Comparison of ENCODE assay signal across 29 cellular contexts in genomic region chr3:194292331-194292730, GRCh38. TPM values are rescaled to one million over a fixed set of nuclear protein-coding genes. Genes with fewer than 3 reads are reported as not detected.
"Had no signal": no experiment of that assay in that cellular context is flagged by ENCODE, and none has a peak within 500 bp of the region (broad histone marks: within the 10 kb centered on the region; RNA-seq: fewer than 3 reads in every experiment).

No MANE protein-coding gene starts in this region.

- H3K27ac ChIP-seq: cardiac muscle cell had no signal

- H3K4me3 ChIP-seq: cardiac muscle cell had no signal

- H3K36me3 ChIP-seq: cardiac muscle cell had no signal

- H3K27ac Mint-ChIP-seq: activated CD8-positive, alpha-beta T cell treated with anti-CD3 and anti-CD28 coated beads, Interleukin-2, amount 10 ng/mL, durations not matched to agents 7 days and 5 days; activated T-helper 1 cell treated with anti-CD3 and anti-CD28 coated beads, Interleukin-12 subunit alpha, Interleukin-12 subunit beta, Interleukin-2, Interleukin-4 antibody, amounts not matched to agents 30 ng/mL and 10 ng/mL and 1 ng/mL, durations not matched to agents 14 hours and 24 hours and 36 hours; IgD-negative memory B cell; T-helper 1 cell treated with Interleukin-12 subunit alpha and Interleukin-12 subunit beta and Interleukin-4 antibody, amounts not matched to agents 30 μg/mL and 1 μg/mL, for 36 hours; WTC11 had no signal

- ATAC-seq: activated CD8-positive, alpha-beta T cell treated with anti-CD3 and anti-CD28 coated beads, Interleukin-2, amount 10 ng/mL, durations not matched to agents 7 days and 5 days; WTC11 had no signal

- DNase-seq: activated CD4-positive, alpha-beta T cell treated with anti-CD3 and anti-CD28 coated beads for 48 hours; activated CD4-positive, alpha-beta T cell treated with anti-CD3 and anti-CD28 coated beads, Interleukin-2, amount 50 U/mL, for 4 hours; activated CD4-positive, CD25-positive, alpha-beta regulatory T cell treated with anti-CD3 and anti-CD28 coated beads, Interleukin-2, amount 50 U/mL, for 72 hours; activated CD8-positive, alpha-beta memory T cell treated with anti-CD3 and anti-CD28 coated beads, Interleukin-2, amount 50 U/mL, for 48 hours; activated CD8-positive, alpha-beta T cell treated with anti-CD3 and anti-CD28 coated beads, Interleukin-2, amount 10 ng/mL, durations not matched to agents 7 days and 5 days; activated gamma-delta T cell; activated naive CD4-positive, alpha-beta T cell treated with anti-CD3 and anti-CD28 coated beads, Interleukin-2, amount 50 U/mL, for 16 hours; activated T-cell treated with anti-CD3 and anti-CD28 coated beads, Interleukin-2, amount 50 U/mL, for 1 hour; amygdala; cerebellar nuclear complex; KG1; MV-4-11; NCI-H1092 treated with DMSO at 0.1 percent for 48 hours; NCI-H1436; NCI-H1694 treated with DMSO at 0.1 percent for 48 hours; NCI-H2029 treated with DMSO at 0.1 percent for 48 hours; NCI-H446; NCI-H524; SHP77 treated with DMSO at 0.1 percent for 48 hours had no signal

- H3K36me3 Mint-ChIP-seq: WTC11 had no signal

- H3K4me3 Mint-ChIP-seq: activated CD8-positive, alpha-beta T cell treated with anti-CD3 and anti-CD28 coated beads, Interleukin-2, amount 10 ng/mL, durations not matched to agents 7 days and 5 days; activated T-helper 1 cell treated with anti-CD3 and anti-CD28 coated beads, Interleukin-12 subunit alpha, Interleukin-12 subunit beta, Interleukin-2, Interleukin-4 antibody, amounts not matched to agents 30 ng/mL and 10 ng/mL and 1 ng/mL, durations not matched to agents 14 hours and 24 hours and 36 hours; brain; IgD-negative memory B cell; T-helper 1 cell treated with Interleukin-12 subunit alpha and Interleukin-12 subunit beta and Interleukin-4 antibody, amounts not matched to agents 30 μg/mL and 1 μg/mL, for 36 hours; WTC11 had no signal

RNA-seq across cellular contexts. Expression of gene CPN2, which starts 58.8 kb away (rescaled TPM):
- total RNA-seq: activated CD8-positive, alpha-beta T cell treated with anti-CD3 and anti-CD28 coated beads, Interleukin-2, amount 10 ng/mL, durations not matched to agents 7 days and 5 days; activated T-helper 1 cell treated with anti-CD3 and anti-CD28 coated beads, Interleukin-12 subunit alpha, Interleukin-12 subunit beta, Interleukin-2, Interleukin-4 antibody, amounts not matched to agents 30 ng/mL and 10 ng/mL and 1 ng/mL, durations not matched to agents 14 hours and 24 hours and 36 hours; astrocyte; LHCN-M2; MCF 10A; SK-MEL-5 had no signal
